ENCODE assay signal across 23 cellular contexts in genomic region chr14:90610641-90611040, GRCh38.
A peak's percentile ranks its signal among the peaks of the same experiment; 100 is the strongest.
DNase-seq lines count a peak whose midpoint lies in the region; ATAC-seq and TF ChIP-seq lines count a peak whose summit lies in the region.
"Had no signal": no experiment of that assay in that cellular context is flagged by ENCODE, and none has a peak within 500 bp of the region (broad histone marks: within the 10 kb centered on the region; RNA-seq: fewer than 3 reads in every experiment).

No MANE protein-coding gene starts in this region.

- DNase-seq in H9 (no peak), caudate nucleus (lab: John Stamatoyannopoulos, UW) (peak in 8 of 61 donors; percentile 19 to 61 (median 38)), sigmoid colon (peak; percentile 34), osteoblast (ENCODE audit: insufficient read length, low spot score, missing footprints) (no peak), OCI-M2 (lab: John Stamatoyannopoulos, UW; ENCODE audit: unreplicated experiment) (no peak)
- DNase-seq: CD4-positive, alpha-beta T cell; DMS53; Karpas-422; NCI-H1092; NCI-H1417 treated with DMSO at 0.1 percent for 48 hours; NCI-H1694 treated with DMSO at 0.1 percent for 48 hours; NCI-H2081; NCI-H2227 treated with DMSO at 0.1 percent for 48 hours; NCI-H510A; NCI-H69; OCI-M1; SIG-M5 had no signal

- H3K23me2 ChIP-seq in H9 (ENCODE audit: insufficient read length, low read depth, low read length, poor library complexity, severe bottlenecking), result no peaks in the 10 kb centered on the region

- no peak overlapping the region for H3K18ac ChIP-seq in H9 (ENCODE audit: insufficient read length, low read depth, low read length)

- H3K27ac ChIP-seq in H9 (ENCODE audit: insufficient read length, low read depth, low read length), result no peak overlapping the region
- peak overlapping the region; percentile 19 for H3K27ac ChIP-seq in caudate nucleus (ENCODE audit: low read depth, low read length)
- H3K27ac ChIP-seq in muscle layer of colon (ENCODE audit: low read depth, low read length), result peak overlapping the region; percentile 20
- peak overlapping the region in 3 of 4 donors; percentile 77 to 81 (median 78) for H3K27ac ChIP-seq in sigmoid colon
- no peak overlapping the region for H3K27ac ChIP-seq in osteoblast (ENCODE audit: low read depth, low read length)
- H3K27ac ChIP-seq: BLaER1, SK-N-MC had no signal

- no peak overlapping the region for H3K4ac ChIP-seq in H9 (ENCODE audit: low read depth, low read length)

- H2AFZ ChIP-seq in H9 (ENCODE audit: low read length), result no peak overlapping the region
- H2AFZ ChIP-seq in osteoblast (ENCODE audit: low read length), result no peak overlapping the region

- no peaks in the 10 kb centered on the region; a peak in 1 of 7 replicates for H3K36me3 Mint-ChIP-seq in H9 (ENCODE audit: insufficient read depth in 1 of 3, low read depth in 3 of 3)

- H2BK5ac ChIP-seq in H9 (ENCODE audit: insufficient read length, low read length), result no peak overlapping the region

- TF ChIP-seq POLR2A in sigmoid colon (IDR thresholded peaks at IDR 0.05), result no peak

- H3K23ac ChIP-seq in H9 (ENCODE audit: insufficient read length, low read depth, low read length), result no peak overlapping the region

- no peak overlapping the region for H4K8ac ChIP-seq in H9 (replicated peaks; ENCODE audit: insufficient read length, low read depth, low read length)

- H3K14ac ChIP-seq in H9 (ENCODE audit: insufficient read depth, low read length), result no peak overlapping the region

- intact Hi-C loops in sigmoid colon (cut with DNase I), result no loop called here

- H2BK120ac ChIP-seq in H9 (ENCODE audit: low read depth, low read length, poor library complexity, severe bottlenecking), result no peak overlapping the region

- no peak overlapping the region for H3K9ac ChIP-seq in H9 (ENCODE audit: extremely low read depth, insufficient read length, low read length)
- no peak overlapping the region for H3K9ac ChIP-seq in muscle layer of colon (ENCODE audit: low read length)
- H3K9ac ChIP-seq: BLaER1 had no signal

- H3K4me1 ChIP-seq in H9 (ENCODE audit: insufficient read depth, low read length), result peaks cover 6% of the 10 kb centered on the region; the same call in 1 of the 2 replicates
- H3K4me1 ChIP-seq in muscle layer of colon (ENCODE audit: insufficient read depth, low read length), result peaks cover 29% of the 10 kb centered on the region
- H3K4me1 ChIP-seq in sigmoid colon, result peaks cover 0 to 52% (median 24%) of the 10 kb centered on the region in 4 donors
- H3K4me1 ChIP-seq in osteoblast (ENCODE audit: insufficient read depth, low read length), result no peaks in the 10 kb centered on the region

- H2BK12ac ChIP-seq in H9 (ENCODE audit: insufficient read length, low read depth, low read length), result no peak overlapping the region

- H3K27me3 ChIP-seq in H9 (ENCODE audit: insufficient read depth, low read length), result no peaks in the 10 kb centered on the region
- no peaks in the 10 kb centered on the region for H3K27me3 ChIP-seq in muscle layer of colon (ENCODE audit: control insufficient read depth in 1 of 2, insufficient read depth in 2 of 2, low read length in 2 of 2)
- no peaks in the 10 kb centered on the region for H3K27me3 ChIP-seq in sigmoid colon
- no peaks in the 10 kb centered on the region for H3K27me3 ChIP-seq in osteoblast (ENCODE audit: insufficient read depth, low read length)
- H3K27me3 ChIP-seq: BLaER1 had no signal

- peak overlapping the region; percentile 23 to 35 (median 26); a peak in 4 of 7 replicates for H3K27ac Mint-ChIP-seq in H9
- H3K27ac Mint-ChIP-seq: CD4-positive, alpha-beta T cell had no signal

- no peak overlapping the region for H2BK20ac ChIP-seq in H9 (ENCODE audit: low read depth, low read length, poor library complexity, severe bottlenecking)

- WGBS in H9 (ENCODE audit: extremely low coverage, insufficient read length, low lambda C conversion rate), result no CpG with 5 or more reads among the region's 8 CpGs
- 91 to 92% methylated on average over 8 of the region's 8 CpGs for WGBS in sigmoid colon, 2 donors

- no peak overlapping the region for H2BK15ac ChIP-seq in H9 (ENCODE audit: low read depth, low read length)

- H3K27me3 Mint-ChIP-seq in H9 (ENCODE audit: low read depth), result no peaks in the 10 kb centered on the region

- H3K4me2 ChIP-seq in H9 (ENCODE audit: insufficient read depth, insufficient read length, low read length) (no peak overlapping the region), osteoblast (ENCODE audit: insufficient read depth, low read length) (no peak overlapping the region)

- TF ChIP-seq CTCF in H9 (conservative IDR thresholded peaks at IDR 0.05), result no peak
- TF ChIP-seq CTCF in sigmoid colon (IDR thresholded peaks at IDR 0.05), result no peak
- no peak for TF ChIP-seq CTCF in osteoblast (IDR thresholded peaks at IDR 0.05; ENCODE audit: extremely low read depth, low read depth, low read length)

- H3T11ph ChIP-seq in H9 (ENCODE audit: low read length), result no peak overlapping the region

- H3K9me3 ChIP-seq in H9 (ENCODE audit: control insufficient read depth, low read depth, low read length), result no peaks in the 10 kb centered on the region
- no peaks in the 10 kb centered on the region for H3K9me3 ChIP-seq in muscle layer of colon (ENCODE audit: low read length)
- H3K9me3 ChIP-seq in sigmoid colon, result no peaks in the 10 kb centered on the region
- no peaks in the 10 kb centered on the region for H3K9me3 ChIP-seq in osteoblast (ENCODE audit: low read depth, low read length)
- H3K9me3 ChIP-seq: BLaER1 had no signal

- H3K79me2 ChIP-seq in H9 (ENCODE audit: insufficient read depth, low read length) (no peaks in the 10 kb centered on the region), osteoblast (ENCODE audit: insufficient read depth, low read length) (no peaks in the 10 kb centered on the region)

- peaks cover 39 to 45% of the 10 kb centered on the region in 2 experiments for H3K4me1 Mint-ChIP-seq in H9

- no peak overlapping the region for H2AK5ac ChIP-seq in H9 (ENCODE audit: insufficient read length, low read length)

- H3K36me3 ChIP-seq in muscle layer of colon (ENCODE audit: insufficient read depth, low read length), result no peaks in the 10 kb centered on the region
- no peaks in the 10 kb centered on the region for H3K36me3 ChIP-seq in sigmoid colon
- H3K36me3 ChIP-seq in osteoblast (ENCODE audit: insufficient read depth, low read length), result no peaks in the 10 kb centered on the region

- no peak overlapping the region for H3K4me3 ChIP-seq in muscle layer of colon (ENCODE audit: low read depth in 1 of 2, low read length in 2 of 2)
- no peak overlapping the region for H3K4me3 ChIP-seq in sigmoid colon
- H3K4me3 ChIP-seq in osteoblast (ENCODE audit: insufficient read depth, low read length), result no peak overlapping the region
- H3K4me3 ChIP-seq: BLaER1, GM12878, SK-N-MC had no signal

- H4K20me1 ChIP-seq in H9 (ENCODE audit: control insufficient read depth, insufficient read depth, insufficient read length), result no peaks in the 10 kb centered on the region
- H4K20me1 ChIP-seq in osteoblast (ENCODE audit: insufficient read depth, low read length), result no peaks in the 10 kb centered on the region
- H4K20me1 ChIP-seq: BLaER1 had no signal

- H4K91ac ChIP-seq in H9 (ENCODE audit: insufficient read length, low read depth, low read length), result no peak overlapping the region

- H3K79me1 ChIP-seq in H9 (ENCODE audit: insufficient read depth, low read depth, low read length, poor library complexity, severe bottlenecking), result no peaks in the 10 kb centered on the region

- no peak for ATAC-seq in GM21723 (IDR thresholded peaks at IDR 0.05; ENCODE audit: unreplicated experiment)
- ATAC-seq: GM12878, HepG2 had no signal

- no peak overlapping the region for H3K56ac ChIP-seq in H9 (ENCODE audit: insufficient read length, low read depth, low read length)

- no peak overlapping the region for H3K4me3 Mint-ChIP-seq in H9
- H3K4me3 Mint-ChIP-seq: CD4-positive, alpha-beta T cell had no signal

- no peaks in the 10 kb centered on the region for H3K9me3 Mint-ChIP-seq in H9
- H3K9me3 Mint-ChIP-seq: CD4-positive, alpha-beta T cell had no signal

- TF ChIP-seq EP300 in sigmoid colon (IDR thresholded peaks at IDR 0.05), result no peak

- no peak overlapping the region for H4K5ac ChIP-seq in H9 (ENCODE audit: insufficient read length, low read depth, low read length)

Comparison
In these comparisons a context has a peak if more than half of its experiments do, and no peak if none do; other contexts are left out.
1. H3K27ac ChIP-seq: peak in caudate nucleus (single experiment), muscle layer of colon (single experiment) and sigmoid colon (3 of 4); none in H9 (single experiment) and osteoblast (single experiment).